Comparison of ENCODE assay signal across 8 cellular contexts in genomic region chr19:49875801-49876421, GRCh38. TPM values are rescaled to one million over a fixed set of nuclear protein-coding genes. Genes with fewer than 3 reads are reported as not detected.
DNase-seq lines count a peak whose midpoint lies in the region; ATAC-seq and TF ChIP-seq lines count a peak whose summit lies in the region.

No MANE protein-coding gene starts in this region.

- H3K4me1 ChIP-seq in mammary epithelial cell (ENCODE audit: insufficient read depth, low read length): peaks cover 24% of the 10 kb centered on the region

- CTCF ChIA-PET in mammary epithelial cell (lab: Charles Lee; ENCODE audit: low non-redundant PET): no interaction called here

- H3K27me3 ChIP-seq in mammary epithelial cell (ENCODE audit: insufficient read depth, low read length) (no peaks in the 10 kb centered on the region), kidney epithelial cell (ENCODE audit: control insufficient read depth, insufficient read depth, low read length) (no peaks in the 10 kb centered on the region)

- TF ChIP-seq CTCF in mammary epithelial cell (conservative IDR thresholded peaks at IDR 0.05 in 1 of 2, IDR thresholded peaks at IDR 0.05 in 1 of 2; ENCODE audit: extremely low read depth in 1 of 2, insufficient read depth in 1 of 2, low read depth in 1 of 2, low read length in 2 of 2) (no peak), kidney epithelial cell (IDR thresholded peaks at IDR 0.05; ENCODE audit: insufficient read depth, low read length, poor library complexity, severe bottlenecking) (no peak)

- peak overlapping the region; percentile 86 to 98 (median 92) for H3K4me3 ChIP-seq in mammary epithelial cell (replicated peaks in 1 of 3; ENCODE audit: insufficient read depth in 1 of 3, low read depth in 2 of 3, low read length in 3 of 3)
- H3K4me3 ChIP-seq in kidney epithelial cell (ENCODE audit: low read depth, low read length): peak overlapping the region; percentile 98

- BruUV-seq in mammary epithelial cell (replicated peaks; lab: Mats Ljungman, UMichigan): no TSS peak

- H2AFZ ChIP-seq in mammary epithelial cell (ENCODE audit: low read depth, low read length): peak overlapping the region; percentile 98

- no peak for TF ChIP-seq EP300 in Ishikawa (IDR thresholded peaks at IDR 0.05; ENCODE audit: borderline replicate concordance)

- peak overlapping the region; percentile 98 for H3K9ac ChIP-seq in mammary epithelial cell (ENCODE audit: insufficient read depth, low read length)

- ATAC-seq in GM18867 (IDR thresholded peaks at IDR 0.05; ENCODE audit: unreplicated experiment) (no peak), HG02571 (IDR thresholded peaks at IDR 0.05; ENCODE audit: unreplicated experiment) (no peak)

- TF ChIP-seq RAD21 in Ishikawa (IDR thresholded peaks at IDR 0.05; ENCODE audit: low read depth): no peak

- dilution Hi-C loops in mammary epithelial cell (cut with HindIII; ENCODE audit: low sequenced_read_pairs): no loop called here

- WGBS in mammary epithelial cell (ENCODE audit: low coverage, missing lambda C conversion rate): 0% methylated on average over 7 of the region's 28 CpGs

- peaks cover 70% of the 10 kb centered on the region for H3K79me2 ChIP-seq in mammary epithelial cell (ENCODE audit: insufficient read depth, low read length)

- H3K27ac ChIP-seq in mammary epithelial cell (ENCODE audit: insufficient read depth, low read depth, low read length): peak overlapping the region; percentile 98

- peak overlapping the region; percentile 90 for H3K4me2 ChIP-seq in mammary epithelial cell (ENCODE audit: insufficient read depth, low read depth, low read length)

- intact Hi-C loops in mammary epithelial cell (cut with micrococcal nuclease): loop anchor here (1.0 to 5.0 kb wide), 4 partner anchors 53 to 199 kb away; partner anchors contain the start of genes ATF5, FUZ, NUP62 and PRMT1

- H3K9me3 ChIP-seq in mammary epithelial cell (replicated peaks; ENCODE audit: insufficient read depth, low read length): no peaks in the 10 kb centered on the region

- H3K36me3 ChIP-seq in mammary epithelial cell (ENCODE audit: insufficient read depth, low read length) (peaks cover 3% of the 10 kb centered on the region), kidney epithelial cell (ENCODE audit: control insufficient read depth, insufficient read depth, low read length) (peaks cover 4% of the 10 kb centered on the region)

- H4K20me1 ChIP-seq in mammary epithelial cell (ENCODE audit: insufficient read depth, low read length): no peaks in the 10 kb centered on the region

- in situ Hi-C loops in mammary epithelial cell (cut with MboI; ENCODE audit: low sequenced_read_pairs in 2 of 2): no loop called here

- DNase-seq in COLO668 (lab: John Stamatoyannopoulos, UW; ENCODE audit: unreplicated experiment) (peak; percentile 35), T-helper 2 cell (peak in 4 of 5 experiments; percentile 20 to 65 (median 32)), mammary epithelial cell (no peak), kidney epithelial cell (ENCODE audit: low read depth) (no peak)
- DNase-seq in stimulated activated CD4-positive, alpha-beta T cell treated with anti-CD3 and anti-CD28 coated beads, Interleukin-2, amount 100 ng/mL, for 4 hours (ENCODE audit: low read depth): peak; percentile 43

TF ChIP-seq in Ishikawa, 13 proteins besides CTCF, POLR2A, EP300 and RAD21:
- TF ChIP-seq ZBTB7A (IDR thresholded peaks at IDR 0.05; ENCODE audit: low read depth) (peak; percentile 68; the same call in 1 of the 2 replicates), TCF12 (IDR thresholded peaks at IDR 0.05; ENCODE audit: low read depth) (no peak)
TF ChIP-seq in Ishikawa: peak in this region for 1.

RNA-seq across cellular contexts. Expression of gene AKT1S1, which starts 1.2 kb away (rescaled TPM):
- total RNA-seq in mammary epithelial cell (10 to 100 TPM; 12.3 to 68.3 TPM), kidney epithelial cell (23.2 and 34.6 TPM in 2 replicates)
- polyA plus RNA-seq in mammary epithelial cell: 57.0 TPM
- 35.2 TPM for polyA minus RNA-seq in mammary epithelial cell

RNA-seq across cellular contexts. Expression of gene TBC1D17, which starts 1.6 kb away (rescaled TPM):
- total RNA-seq in mammary epithelial cell (10 to 100 TPM; 13.0 to 32.0 TPM), kidney epithelial cell (17.4 and 28.1 TPM in 2 replicates)
- polyA plus RNA-seq in mammary epithelial cell: 23.1 TPM
- 31.2 TPM for polyA minus RNA-seq in mammary epithelial cell

RNA-seq across cellular contexts. Expression of gene PNKP, which starts 8.5 kb away (rescaled TPM):
- total RNA-seq in mammary epithelial cell (10 to 100 TPM; 40.0 to 99.3 TPM), kidney epithelial cell (69.3 and 78.2 TPM in 2 replicates)
- 27.7 TPM for polyA plus RNA-seq in mammary epithelial cell
- polyA minus RNA-seq in mammary epithelial cell: 39.0 TPM

RNA-seq across cellular contexts. Expression of gene IL4I1, which starts 20.8 kb away (rescaled TPM):
- not detected for total RNA-seq in mammary epithelial cell
- polyA plus RNA-seq in mammary epithelial cell: 0.12 TPM
- polyA minus RNA-seq in mammary epithelial cell: not detected
- total RNA-seq in kidney epithelial cell: 6.2 and 8.2 TPM in 2 replicates

RNA-seq across cellular contexts. Expression of gene PTOV1, which starts 25.0 kb away (rescaled TPM):
- total RNA-seq in mammary epithelial cell (10 to 100 TPM; 28.8 to 85.6 TPM), kidney epithelial cell (47.9 and 71.1 TPM in 2 replicates)
- polyA plus RNA-seq in mammary epithelial cell: 57.1 TPM
- polyA minus RNA-seq in mammary epithelial cell: 50.3 TPM

Comparison
In these comparisons a context has a peak if more than half of its experiments do, and no peak if none do; other contexts are left out.
1. DNase-seq: peak in COLO668 (single experiment), T-helper 2 cell (4 of 5) and stimulated activated CD4-positive, alpha-beta T cell treated with anti-CD3 and anti-CD28 coated beads, Interleukin-2, amount 100 ng/mL, for 4 hours (single experiment); none in mammary epithelial cell (single experiment) and kidney epithelial cell (single experiment).